Comparison of ENCODE assay signal across 8 cellular contexts in genomic region chr2:230864605-230865323, GRCh38. TPM values are rescaled to one million over a fixed set of nuclear protein-coding genes. Genes with fewer than 3 reads are reported as not detected.
DNase-seq lines count a peak whose midpoint lies in the region; ATAC-seq and TF ChIP-seq lines count a peak whose summit lies in the region.

A gene with protein sequence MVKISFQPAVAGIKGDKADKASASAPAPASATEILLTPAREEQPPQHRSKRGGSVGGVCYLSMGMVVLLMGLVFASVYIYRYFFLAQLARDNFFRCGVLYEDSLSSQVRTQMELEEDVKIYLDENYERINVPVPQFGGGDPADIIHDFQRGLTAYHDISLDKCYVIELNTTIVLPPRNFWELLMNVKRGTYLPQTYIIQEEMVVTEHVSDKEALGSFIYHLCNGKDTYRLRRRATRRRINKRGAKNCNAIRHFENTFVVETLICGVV (plus strand): TSS chr2:230864942. CDS start chr2:230865026, 84 bp downstream.

- H3K27ac Mint-ChIP-seq in T-helper 2 cell treated with Interferon-gamma antibody and Interleukin-4, amounts not matched to agents 5 μg/mL and 100 μg/mL, for 36 hours, result peak within 1 kb of the TSS; percentile 43

- peaks cover 1% of the 10 kb centered on the region for H3K36me3 Mint-ChIP-seq in T-helper 2 cell treated with Interferon-gamma antibody and Interleukin-4, amounts not matched to agents 5 μg/mL and 100 μg/mL, for 36 hours (ENCODE audit: low read depth)

- H3K27me3 Mint-ChIP-seq in T-helper 2 cell treated with Interferon-gamma antibody and Interleukin-4, amounts not matched to agents 5 μg/mL and 100 μg/mL, for 36 hours (ENCODE audit: low read depth), result peaks cover 48% of the 10 kb centered on the region

- in situ Hi-C loops in G401 (cut with HindIII; ENCODE audit: low sequenced_read_pairs), result no loop called here
- in situ Hi-C loops in astrocyte of the cerebellum (cut with HindIII; ENCODE audit: low sequenced_read_pairs), result no loop called here

- no peaks in the 10 kb centered on the region for H3K9me3 Mint-ChIP-seq in T-helper 2 cell treated with Interferon-gamma antibody and Interleukin-4, amounts not matched to agents 5 μg/mL and 100 μg/mL, for 36 hours

- H3K4me3 Mint-ChIP-seq in T-helper 2 cell treated with Interferon-gamma antibody and Interleukin-4, amounts not matched to agents 5 μg/mL and 100 μg/mL, for 36 hours, result peak within 1 kb of the TSS; percentile 94

- TF ChIP-seq CTCF in LNCAP (IDR thresholded peaks at IDR 0.05) (peak; percentile 65), astrocyte of the cerebellum (IDR thresholded peaks at IDR 0.05; ENCODE audit: low read depth, low read length, missing control alignments) (peak; percentile 13)

- peaks cover 19% of the 10 kb centered on the region for H3K4me1 Mint-ChIP-seq in T-helper 2 cell treated with Interferon-gamma antibody and Interleukin-4, amounts not matched to agents 5 μg/mL and 100 μg/mL, for 36 hours (ENCODE audit: low read depth)

- DNase-seq in G401 (ENCODE audit: low spot score), result peak; percentile 22
- DNase-seq in T-helper 2 cell treated with Interferon-gamma antibody and Interleukin-4, amounts not matched to agents 5 μg/mL and 100 μg/mL, for 36 hours (ENCODE audit: low spot score), result peak; percentile 66
- no peak for DNase-seq in astrocyte of the cerebellum (ENCODE audit: low read depth)
- peak in 36 of 51 donors; percentile 24 to 78 (median 62) for DNase-seq in hypothalamus (lab: John Stamatoyannopoulos, UW)
- DNase-seq in skeletal muscle cell (ENCODE audit: low read depth), result no peak
- no peak for DNase-seq in inferior parietal cortex (ENCODE audit: extremely low spot score)

- H3K4me3 ChIP-seq in astrocyte of the cerebellum (ENCODE audit: low read depth, low read length) (peak within 1 kb of the TSS; percentile 73), skeletal muscle cell (ENCODE audit: low read depth, low read length) (peak within 1 kb of the TSS; percentile 78)

- ATAC-seq in GM21825 (IDR thresholded peaks at IDR 0.05; ENCODE audit: unreplicated experiment), result peak; percentile 57

RNA-seq across cellular contexts. Expression of the gene that starts here (rescaled TPM):
- total RNA-seq in G401 (2014; rRNA removed; shearing (Covaris generic)), result 232 and 273 TPM in 2 replicates

Comparison
In these comparisons a context has a peak if more than half of its experiments do, and no peak if none do; other contexts are left out.
1. DNase-seq: peak in G401 (single experiment), T-helper 2 cell treated with Interferon-gamma antibody and Interleukin-4, amounts not matched to agents 5 μg/mL and 100 μg/mL, for 36 hours (single experiment) and hypothalamus (36 of 51); none in astrocyte of the cerebellum (single experiment), skeletal muscle cell (single experiment) and inferior parietal cortex (single experiment).